ENCODE assay signal across 9 cellular contexts in genomic region chr18:51153659-51154371, GRCh38. TPM values are rescaled to one million over a fixed set of nuclear protein-coding genes. Genes with fewer than 3 reads are reported as not detected.
DNase-seq lines count a peak whose midpoint lies in the region; ATAC-seq and TF ChIP-seq lines count a peak whose summit lies in the region.
"Had no signal": no experiment of that assay in that cellular context is flagged by ENCODE, and none has a peak within 500 bp of the region (broad histone marks: within the 10 kb centered on the region; RNA-seq: fewer than 3 reads in every experiment).

No MANE protein-coding gene starts in this region.

- H3K79me1 ChIP-seq in mesenchymal stem cell (replicated peaks; ENCODE audit: low read length, poor library complexity, severe bottlenecking) = peaks cover 2% of the 10 kb centered on the region

- H3K4me2 ChIP-seq in mesenchymal stem cell (ENCODE audit: low read length, poor library complexity, severe bottlenecking) = no peak overlapping the region

- H3K27me3 ChIP-seq in spleen (replicated peaks in 1 of 7) (no peaks in the 10 kb centered on the region), mesenchymal stem cell (ENCODE audit: control insufficient read depth in 1 of 2, insufficient read depth in 1 of 2, low read length in 2 of 2) (no peaks in the 10 kb centered on the region)

- intact Hi-C loops in spleen (cut with DNase I; ENCODE audit: low total_unique reads) = no loop called here

- H3K4me1 ChIP-seq in spleen (peaks cover 11 to 36% (median 29%) of the 10 kb centered on the region in 6 donors), mesenchymal stem cell (ENCODE audit: control insufficient read depth, insufficient read depth, low read depth, low read length) (peaks cover 5% of the 10 kb centered on the region)

- no peak overlapping the region for H3K18ac ChIP-seq in mesenchymal stem cell (ENCODE audit: low read depth in 1 of 2, low read length in 2 of 2)

- H4K8ac ChIP-seq in mesenchymal stem cell (ENCODE audit: low read length) = no peak overlapping the region

- H3K27ac ChIP-seq in spleen = peak overlapping the region; percentile 39 to 88 (median 82)
- H3K27ac ChIP-seq in mesenchymal stem cell (ENCODE audit: low read length, poor library complexity, severe bottlenecking) = no peak overlapping the region
- H3K27ac ChIP-seq: 22Rv1 had no signal

- no peak overlapping the region for H2BK12ac ChIP-seq in mesenchymal stem cell (ENCODE audit: low read length in 2 of 2)

- no peak overlapping the region for H2AFZ ChIP-seq in mesenchymal stem cell (ENCODE audit: low read depth, low read length)

- 20 to 35% (median 22%) methylated on average over 13 to 19 of the region's 19 CpGs for WGBS in spleen, 5 donors
- WGBS in mesenchymal stem cell = 85% methylated on average over 19 of the region's 19 CpGs

- no peak overlapping the region for H4K91ac ChIP-seq in mesenchymal stem cell (ENCODE audit: low read length)

- H2BK120ac ChIP-seq in mesenchymal stem cell (ENCODE audit: low read depth, low read length) = no peak overlapping the region

- DNase-seq in DMS 273 (lab: John Stamatoyannopoulos, UW; ENCODE audit: unreplicated experiment) (peak; percentile 23), DMS 273 treated with DMSO at 0.1 percent for 48 hours (lab: John Stamatoyannopoulos, UW) (no peak), activated T-cell treated with anti-CD3 and anti-CD28 coated beads for 1 hour (ENCODE audit: low read depth) (peak; percentile 23), spleen (peak; percentile 91), mesenchymal stem cell (no peak), NCI-H1092 (lab: John Stamatoyannopoulos, UW) (no peak), DMS79 (lab: John Stamatoyannopoulos, UW) (no peak)

- H2BK15ac ChIP-seq in mesenchymal stem cell (ENCODE audit: low read depth, poor library complexity, severe bottlenecking) = no peak overlapping the region

- H3K9ac ChIP-seq in mesenchymal stem cell (ENCODE audit: low read length) = no peak overlapping the region

- no peak overlapping the region for H3K4ac ChIP-seq in mesenchymal stem cell (ENCODE audit: low read depth in 1 of 2, low read length in 2 of 2)

- H2AK5ac ChIP-seq in mesenchymal stem cell (ENCODE audit: low read length, severe bottlenecking) = no peak overlapping the region

- H3K9me3 ChIP-seq in spleen = no peaks in the 10 kb centered on the region
- H3K9me3 ChIP-seq in mesenchymal stem cell (ENCODE audit: control insufficient read depth, low read length) = no peaks in the 10 kb centered on the region

- H3K14ac ChIP-seq in mesenchymal stem cell (ENCODE audit: low read length in 2 of 2) = no peak overlapping the region

- TF ChIP-seq CTCF in spleen (IDR thresholded peaks at IDR 0.05 in 8 of 11, conservative IDR thresholded peaks at IDR 0.05 in 3 of 11) = no peak

- H3K4me3 ChIP-seq in spleen = peak overlapping the region in 5 of 8 donors; percentile 12 to 52 (median 19)
- H3K4me3 ChIP-seq in mesenchymal stem cell (ENCODE audit: insufficient read depth in 1 of 2, low read depth in 1 of 2, low read length in 2 of 2) = no peak overlapping the region

- TF ChIP-seq POLR2A in spleen (IDR thresholded peaks at IDR 0.05) = no peak

- no peaks in the 10 kb centered on the region for H3K36me3 ChIP-seq in spleen
- peaks cover 0 to 3% of the 10 kb centered on the region in 2 experiments for H3K36me3 ChIP-seq in mesenchymal stem cell (ENCODE audit: control insufficient read depth in 1 of 2, insufficient read depth in 2 of 2, low read depth in 1 of 2, low read length in 2 of 2)

- no peak overlapping the region for H2BK5ac ChIP-seq in mesenchymal stem cell (ENCODE audit: low read depth, low read length, poor library complexity, severe bottlenecking)

- peak overlapping the region in 1 of 2 experiments; percentile 11 for H3K23ac ChIP-seq in mesenchymal stem cell (ENCODE audit: low read length in 2 of 2)

- peak; percentile 58 for ATAC-seq in HG03378 (IDR thresholded peaks at IDR 0.05; ENCODE audit: unreplicated experiment)

RNA-seq across cellular contexts. Expression of gene MEX3C, which starts 43.7 kb away (rescaled TPM):
- 10 to 100 TPM; 36.9 to 56.7 (median 43.9) TPM for total RNA-seq in spleen
- 10 to 100 TPM; 10.2 to 17.0 (median 16.9) TPM for polyA plus RNA-seq in spleen
- 55.3 TPM for polyA plus RNA-seq in mesenchymal stem cell (2013, experiment 1 of 2)
- 57.2 TPM for polyA plus RNA-seq in mesenchymal stem cell (2013, experiment 2 of 2)

Comparison
In these comparisons a context has a peak if more than half of its experiments do, and no peak if none do; other contexts are left out.
1. DNase-seq: peak in DMS 273 (single experiment), activated T-cell treated with anti-CD3 and anti-CD28 coated beads for 1 hour (single experiment) and spleen (single experiment); none in DMS 273 treated with DMSO at 0.1 percent for 48 hours (single experiment), mesenchymal stem cell (single experiment), NCI-H1092 (single experiment) and DMS79 (single experiment).
2. H3K4me3 ChIP-seq: peak in spleen (5 of 8); none in mesenchymal stem cell (0 of 2).